In genomic region chr7:92615861-92616260, GRCh38 we compare ENCODE assay signal across 18 cellular contexts. TPM values are rescaled to one million over a fixed set of nuclear protein-coding genes. Genes with fewer than 3 reads are reported as not detected.
DNase-seq lines count a peak whose midpoint lies in the region; ATAC-seq lines count a peak whose summit lies in the region.
"Had no signal": no experiment of that assay in that cellular context is flagged by ENCODE, and none has a peak within 500 bp of the region (broad histone marks: within the 10 kb centered on the region; RNA-seq: fewer than 3 reads in every experiment).

No MANE protein-coding gene starts in this region.

- no peaks in the 10 kb centered on the region for H3K9me3 Mint-ChIP-seq in activated CD4-positive, alpha-beta T cell treated with anti-CD3 and anti-CD28 coated beads for 36 hours (ENCODE audit: low read depth)
- no peaks in the 10 kb centered on the region for H3K9me3 Mint-ChIP-seq in activated T-helper 1 cell treated with anti-CD3 and anti-CD28 coated beads, Interleukin-12 subunit alpha, Interleukin-12 subunit beta, Interleukin-2, Interleukin-4 antibody, amounts not matched to agents 30 ng/mL and 10 ng/mL and 1 ng/mL, durations not matched to agents 14 hours and 24 hours and 36 hours
- H3K9me3 Mint-ChIP-seq: naive thymus-derived CD4-positive, alpha-beta T cell had no signal

- H3K36me3 Mint-ChIP-seq in activated CD4-positive, alpha-beta T cell treated with anti-CD3 and anti-CD28 coated beads for 36 hours (ENCODE audit: low read depth): peaks cover 57% of the 10 kb centered on the region
- H3K36me3 Mint-ChIP-seq in activated T-helper 1 cell treated with anti-CD3 and anti-CD28 coated beads, Interleukin-12 subunit alpha, Interleukin-12 subunit beta, Interleukin-2, Interleukin-4 antibody, amounts not matched to agents 30 ng/mL and 10 ng/mL and 1 ng/mL, durations not matched to agents 14 hours and 24 hours and 36 hours (ENCODE audit: low read depth): peaks cover 52% of the 10 kb centered on the region

- peak overlapping the region; percentile 62 for H3K27ac ChIP-seq in KOPT-K1 (ENCODE audit: low read depth, low read length, poor library complexity, severe bottlenecking)
- H3K27ac ChIP-seq: gastrocnemius medialis, lower lobe of right lung, vagina had no signal

- ATAC-seq in activated CD4-positive, alpha-beta T cell treated with anti-CD3 and anti-CD28 coated beads for 36 hours: peak; percentile 47
- no peak for ATAC-seq in HG03354 (IDR thresholded peaks at IDR 0.05; ENCODE audit: poor library complexity, severe bottlenecking, unreplicated experiment)
- ATAC-seq: gastrocnemius medialis; lower lobe of right lung; naive thymus-derived CD4-positive, alpha-beta T cell had no signal

- H3K27ac Mint-ChIP-seq in activated CD4-positive, alpha-beta T cell treated with anti-CD3 and anti-CD28 coated beads for 36 hours: no peak overlapping the region
- H3K27ac Mint-ChIP-seq in activated T-helper 1 cell treated with anti-CD3 and anti-CD28 coated beads, Interleukin-12 subunit alpha, Interleukin-12 subunit beta, Interleukin-2, Interleukin-4 antibody, amounts not matched to agents 30 ng/mL and 10 ng/mL and 1 ng/mL, durations not matched to agents 14 hours and 24 hours and 36 hours: peak overlapping the region; percentile 54

- H3K36me3 ChIP-seq in KOPT-K1 (ENCODE audit: insufficient read depth, low read length): peaks cover 99% of the 10 kb centered on the region
- H3K36me3 ChIP-seq: gastrocnemius medialis had no signal

- DNase-seq in activated CD4-positive, alpha-beta T cell treated with anti-CD3 and anti-CD28 coated beads for 36 hours: no peak
- no peak for DNase-seq in activated CD4-positive, alpha-beta T cell treated with anti-CD3 and anti-CD28 coated beads, Interleukin-2, amount 50 U/mL, for 1 hour
- no peak for DNase-seq in activated T-helper 1 cell treated with anti-CD3 and anti-CD28 coated beads, Interleukin-12 subunit alpha, Interleukin-12 subunit beta, Interleukin-2, Interleukin-4 antibody, amounts not matched to agents 30 ng/mL and 10 ng/mL and 1 ng/mL, durations not matched to agents 14 hours and 24 hours and 36 hours (ENCODE audit: low spot score)
- DNase-seq in putamen (ENCODE audit: low spot score): peak; percentile 76
- no peak for DNase-seq in NOMO-1 (lab: John Stamatoyannopoulos, UW; ENCODE audit: unreplicated experiment in 2 of 2)
- DNase-seq in HuH-7 (ENCODE audit: low spot score): no peak
- DNase-seq: amygdala; CD4-positive, alpha-beta memory T cell; gastrocnemius medialis; lower lobe of right lung; naive thymus-derived CD4-positive, alpha-beta T cell; NCI-H1105 treated with DMSO at 0.1 percent for 48 hours; posterior cingulate gyrus; SHP77; stimulated activated CD4-positive, alpha-beta T cell treated with anti-CD3 and anti-CD28 coated beads, Interleukin-12 subunit alpha, Interleukin-12 subunit beta, amount 100 ng/mL, for 4 hours had no signal

- no peaks in the 10 kb centered on the region for H3K9me3 ChIP-seq in KOPT-K1 (ENCODE audit: insufficient read depth, low read length, poor library complexity, severe bottlenecking)
- H3K9me3 ChIP-seq: gastrocnemius medialis, lower lobe of right lung, vagina had no signal

- H3K27me3 Mint-ChIP-seq in activated CD4-positive, alpha-beta T cell treated with anti-CD3 and anti-CD28 coated beads for 36 hours: no peaks in the 10 kb centered on the region
- no peaks in the 10 kb centered on the region for H3K27me3 Mint-ChIP-seq in activated T-helper 1 cell treated with anti-CD3 and anti-CD28 coated beads, Interleukin-12 subunit alpha, Interleukin-12 subunit beta, Interleukin-2, Interleukin-4 antibody, amounts not matched to agents 30 ng/mL and 10 ng/mL and 1 ng/mL, durations not matched to agents 14 hours and 24 hours and 36 hours (ENCODE audit: insufficient read depth)
- H3K27me3 Mint-ChIP-seq: CD4-positive, alpha-beta memory T cell; naive thymus-derived CD4-positive, alpha-beta T cell had no signal

- H3K4me3 Mint-ChIP-seq in activated CD4-positive, alpha-beta T cell treated with anti-CD3 and anti-CD28 coated beads for 36 hours: no peak overlapping the region
- no peak overlapping the region for H3K4me3 Mint-ChIP-seq in activated T-helper 1 cell treated with anti-CD3 and anti-CD28 coated beads, Interleukin-12 subunit alpha, Interleukin-12 subunit beta, Interleukin-2, Interleukin-4 antibody, amounts not matched to agents 30 ng/mL and 10 ng/mL and 1 ng/mL, durations not matched to agents 14 hours and 24 hours and 36 hours
- H3K4me3 Mint-ChIP-seq: CD4-positive, alpha-beta memory T cell; naive thymus-derived CD4-positive, alpha-beta T cell had no signal

- H3K4me1 Mint-ChIP-seq in activated CD4-positive, alpha-beta T cell treated with anti-CD3 and anti-CD28 coated beads for 36 hours: peaks cover 26% of the 10 kb centered on the region
- H3K4me1 Mint-ChIP-seq in activated T-helper 1 cell treated with anti-CD3 and anti-CD28 coated beads, Interleukin-12 subunit alpha, Interleukin-12 subunit beta, Interleukin-2, Interleukin-4 antibody, amounts not matched to agents 30 ng/mL and 10 ng/mL and 1 ng/mL, durations not matched to agents 14 hours and 24 hours and 36 hours (ENCODE audit: low read depth): peaks cover 43% of the 10 kb centered on the region

- POLR2A ChIA-PET in activated CD4-positive, alpha-beta T cell treated with anti-CD3 and anti-CD28 coated beads for 36 hours (lab: Charles Lee): no interaction called here

- CTCF ChIA-PET in activated CD4-positive, alpha-beta T cell treated with anti-CD3 and anti-CD28 coated beads for 36 hours (lab: Charles Lee): interaction anchor here (1.1 to 1.3 kb wide), 3 partner anchors 10 to 97 kb away, joined by 3 to 4 read pairs (median 3); no protein-coding TSS in a partner anchor

- intact Hi-C loops in activated CD4-positive, alpha-beta T cell treated with anti-CD3 and anti-CD28 coated beads for 36 hours (cut with DNase I, micrococcal nuclease): no loop called here
- intact Hi-C loops in activated T-helper 1 cell treated with anti-CD3 and anti-CD28 coated beads, Interleukin-12 subunit alpha, Interleukin-12 subunit beta, Interleukin-2, Interleukin-4 antibody, amounts not matched to agents 30 ng/mL and 10 ng/mL and 1 ng/mL, durations not matched to agents 14 hours and 24 hours and 36 hours (cut with micrococcal nuclease): no loop called here

RNA-seq across cellular contexts. Expression of gene FAM133B, which starts 25.7 kb away (rescaled TPM):
- 10 to 100 TPM; 26.1 to 27.6 TPM for total RNA-seq in activated CD4-positive, alpha-beta T cell treated with anti-CD3 and anti-CD28 coated beads for 36 hours
- 39.3 and 42.7 TPM in 2 replicates for total RNA-seq in activated T-helper 1 cell treated with anti-CD3 and anti-CD28 coated beads, Interleukin-12 subunit alpha, Interleukin-12 subunit beta, Interleukin-2, Interleukin-4 antibody, amounts not matched to agents 30 ng/mL and 10 ng/mL and 1 ng/mL, durations not matched to agents 14 hours and 24 hours and 36 hours
